ENCODE assay signal across 29 cellular contexts in genomic region chr7:42240416-42240815, GRCh38. TPM values are rescaled to one million over a fixed set of nuclear protein-coding genes. Genes with fewer than 3 reads are reported as not detected.
"Had no signal": no experiment of that assay in that cellular context is flagged by ENCODE, and none has a peak within 500 bp of the region (broad histone marks: within the 10 kb centered on the region; RNA-seq: fewer than 3 reads in every experiment).

No MANE protein-coding gene starts in this region.

- DNase-seq: activated CD4-positive, alpha-beta memory T cell treated with anti-CD3 and anti-CD28 coated beads, Interleukin-2, amount 10 ng/mL, durations not matched to agents 7 days and 5 days; activated CD4-positive, alpha-beta T cell treated with anti-CD3 and anti-CD28 coated beads, Interleukin-2, amount 10 ng/mL, durations not matched to agents 7 days and 5 days; activated CD4-positive, CD25-positive, alpha-beta regulatory T cell; activated gamma-delta T cell treated with Interleukin-2 at 50 U/mL for 16 hours; activated naive CD4-positive, alpha-beta T cell treated with anti-CD3 and anti-CD28 coated beads, Interleukin-2, amount 10 ng/mL, durations not matched to agents 7 days and 5 days; activated naive CD8-positive, alpha-beta T cell treated with anti-CD3 and anti-CD28 coated beads for 36 hours; activated T-cell treated with anti-CD3 and anti-CD28 coated beads for 4 hours; activated T-cell treated with anti-CD3 and anti-CD28 coated beads, Interleukin-2, amount 50 U/mL, for 72 hours; caudate nucleus; MV-4-11; NCI-H1092 treated with DMSO at 0.1 percent for 48 hours; NCI-H1436; NCI-H1694 treated with DMSO at 0.1 percent for 48 hours; NCI-H2029 treated with DMSO at 0.1 percent for 48 hours; NCI-H345; NCI-H510A; NCI-H526 treated with DMSO at 0.1 percent for 48 hours; NCI-H82; NK-92 treated with Interleukin-12 subunit alpha and Interleukin-12 subunit beta, amount 100 ng/mL, for 24 hours; OCI-M1; RPMI8226; T-helper 1 cell had no signal

- H3K9me3 Mint-ChIP-seq: activated CD4-positive, alpha-beta memory T cell treated with anti-CD3 and anti-CD28 coated beads, Interleukin-2, amount 10 ng/mL, durations not matched to agents 7 days and 5 days; activated CD4-positive, alpha-beta T cell treated with anti-CD3 and anti-CD28 coated beads, Interleukin-2, amount 10 ng/mL, durations not matched to agents 7 days and 5 days; activated naive CD4-positive, alpha-beta T cell treated with anti-CD3 and anti-CD28 coated beads, Interleukin-2, amount 10 ng/mL, durations not matched to agents 7 days and 5 days; activated naive CD8-positive, alpha-beta T cell treated with anti-CD3 and anti-CD28 coated beads for 36 hours; activated T-cell treated with anti-CD3 and anti-CD28 coated beads, Interleukin-2, amount 50 U/mL, for 72 hours; activated T-helper 2 cell treated with anti-CD3 and anti-CD28 coated beads, Interferon-gamma antibody, Interleukin-2, Interleukin-4, amounts not matched to agents 10 μg/mL and 5 μg/mL and 100 μg/mL, durations not matched to agents 14 hours and 24 hours and 36 hours had no signal

- H3K4me3 Mint-ChIP-seq: activated CD4-positive, alpha-beta memory T cell treated with anti-CD3 and anti-CD28 coated beads, Interleukin-2, amount 10 ng/mL, durations not matched to agents 7 days and 5 days; activated CD4-positive, alpha-beta T cell treated with anti-CD3 and anti-CD28 coated beads, Interleukin-2, amount 10 ng/mL, durations not matched to agents 7 days and 5 days; activated naive CD4-positive, alpha-beta T cell treated with anti-CD3 and anti-CD28 coated beads, Interleukin-2, amount 10 ng/mL, durations not matched to agents 7 days and 5 days; activated naive CD8-positive, alpha-beta T cell treated with anti-CD3 and anti-CD28 coated beads for 36 hours; activated T-cell treated with anti-CD3 and anti-CD28 coated beads, Interleukin-2, amount 50 U/mL, for 72 hours had no signal

- ATAC-seq: activated T-cell treated with anti-CD3 and anti-CD28 coated beads, Interleukin-2, amount 50 U/mL, for 72 hours; Panc1; Right ventricle myocardium inferior had no signal

- H3K27ac ChIP-seq: KMS-11, SK-N-MC, VCaP had no signal

- H3K36me3 Mint-ChIP-seq: activated naive CD8-positive, alpha-beta T cell treated with anti-CD3 and anti-CD28 coated beads for 36 hours had no signal

- H3K4me3 ChIP-seq: SK-N-MC had no signal

- H3K27ac Mint-ChIP-seq: activated CD4-positive, alpha-beta memory T cell treated with anti-CD3 and anti-CD28 coated beads, Interleukin-2, amount 10 ng/mL, durations not matched to agents 7 days and 5 days; activated CD4-positive, alpha-beta T cell treated with anti-CD3 and anti-CD28 coated beads, Interleukin-2, amount 10 ng/mL, durations not matched to agents 7 days and 5 days; activated naive CD4-positive, alpha-beta T cell treated with anti-CD3 and anti-CD28 coated beads, Interleukin-2, amount 10 ng/mL, durations not matched to agents 7 days and 5 days; activated naive CD8-positive, alpha-beta T cell treated with anti-CD3 and anti-CD28 coated beads for 36 hours; activated T-cell treated with anti-CD3 and anti-CD28 coated beads, Interleukin-2, amount 50 U/mL, for 72 hours; activated T-helper 2 cell treated with anti-CD3 and anti-CD28 coated beads, Interferon-gamma antibody, Interleukin-2, Interleukin-4, amounts not matched to agents 10 μg/mL and 5 μg/mL and 100 μg/mL, durations not matched to agents 14 hours and 24 hours and 36 hours had no signal

RNA-seq across cellular contexts. Expression of gene GLI3, which starts 3.4 kb away (rescaled TPM):
- total RNA-seq: activated CD4-positive, alpha-beta memory T cell treated with anti-CD3 and anti-CD28 coated beads, Interleukin-2, amount 10 ng/mL, durations not matched to agents 7 days and 5 days; activated naive CD8-positive, alpha-beta T cell treated with anti-CD3 and anti-CD28 coated beads for 36 hours; activated T-helper 2 cell treated with anti-CD3 and anti-CD28 coated beads, Interferon-gamma antibody, Interleukin-2, Interleukin-4, amounts not matched to agents 10 μg/mL and 5 μg/mL and 100 μg/mL, durations not matched to agents 14 hours and 24 hours and 36 hours; T-helper 2 cell treated with Interferon-gamma antibody and Interleukin-4, amounts not matched to agents 100 ng/mL and 5 ng/mL, for 36 hours had no signal
